Comparison of ENCODE assay signal across 24 cellular contexts in the genomic region with DNA sequence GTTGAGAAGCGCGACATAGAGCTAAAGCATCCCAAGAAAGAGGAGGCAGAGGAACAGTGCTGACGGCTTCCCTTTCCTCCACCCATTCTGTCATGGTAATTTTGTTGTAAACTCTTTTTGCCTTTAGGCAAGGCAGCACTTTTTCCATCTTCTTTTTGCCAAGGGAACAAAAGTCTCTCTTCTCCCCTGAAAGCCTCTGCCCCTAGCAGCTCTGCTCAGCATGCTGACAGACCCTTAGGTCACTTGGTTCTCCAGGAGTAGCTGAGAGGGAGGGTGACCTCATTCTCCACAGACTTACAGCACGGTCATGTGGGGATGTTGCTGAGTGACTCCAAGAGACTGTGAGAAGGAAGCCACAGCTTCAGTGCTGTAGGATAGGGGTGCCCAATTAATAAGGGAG.
"Had no signal": no experiment of that assay in that cellular context is flagged by ENCODE, and none has a peak within 500 bp of the region (broad histone marks: within the 10 kb centered on the region; RNA-seq: fewer than 3 reads in every experiment).

No MANE protein-coding gene starts in this region.

- H3K4me1 Mint-ChIP-seq: activated B cell treated with CpG ODN at 0.5 μM for 24 hours; activated CD4-positive, alpha-beta T cell treated with anti-CD3 and anti-CD28 coated beads, Interleukin-2, amount 10 ng/mL, durations not matched to agents 24 days and 14 days; activated CD8-positive, alpha-beta memory T cell treated with anti-CD3 and anti-CD28 coated beads, Interleukin-2, amount 10 ng/mL, durations not matched to agents 7 days and 5 days; activated naive CD8-positive, alpha-beta T cell treated with anti-CD3 and anti-CD28 coated beads for 36 hours; T-cell had no signal

- H3K27me3 Mint-ChIP-seq: activated CD4-positive, alpha-beta T cell treated with anti-CD3 and anti-CD28 coated beads, Interleukin-2, amount 10 ng/mL, durations not matched to agents 24 days and 14 days; activated naive CD8-positive, alpha-beta T cell treated with anti-CD3 and anti-CD28 coated beads for 36 hours had no signal

- DNase-seq: activated B cell treated with CpG ODN at 0.5 μM for 24 hours; activated CD4-positive, alpha-beta T cell treated with anti-CD3 and anti-CD28 coated beads for 1 hour; activated CD4-positive, alpha-beta T cell treated with anti-CD3 and anti-CD28 coated beads, Interleukin-2, amount 10 ng/mL, durations not matched to agents 24 days and 14 days; activated CD4-positive, alpha-beta T cell treated with anti-CD3 and anti-CD28 coated beads, Interleukin-2, amount 50 U/mL, for 48 hours; activated CD8-positive, alpha-beta memory T cell treated with anti-CD3 and anti-CD28 coated beads, Interleukin-2, amount 10 ng/mL, durations not matched to agents 7 days and 5 days; activated gamma-delta T cell; activated naive CD4-positive, alpha-beta T cell treated with anti-CD3 and anti-CD28 coated beads for 36 hours; activated naive CD8-positive, alpha-beta T cell treated with anti-CD3 and anti-CD28 coated beads for 36 hours; activated T-cell treated with anti-CD3 and anti-CD28 coated beads, Interleukin-2, amount 50 U/mL, for 4 hours; brain microvascular endothelial cell; MM.1S; NCI-H1105 treated with DMSO at 0.1 percent for 48 hours; NCI-H1436 treated with DMSO at 0.1 percent for 48 hours; NCI-H187; NCI-H2081 treated with DMSO at 0.1 percent for 48 hours; NCI-H446; NCI-H524; Peyer's patch; SHP77 treated with DMSO at 0.1 percent for 48 hours; T-cell; T-helper 2 cell; T1000 had no signal

- H3K36me3 Mint-ChIP-seq: activated CD8-positive, alpha-beta memory T cell treated with anti-CD3 and anti-CD28 coated beads, Interleukin-2, amount 10 ng/mL, durations not matched to agents 7 days and 5 days; activated naive CD8-positive, alpha-beta T cell treated with anti-CD3 and anti-CD28 coated beads for 36 hours; T-cell had no signal

- H3K9me3 ChIP-seq: Peyer's patch had no signal

- H3K9me3 Mint-ChIP-seq: activated B cell treated with CpG ODN at 0.5 μM for 24 hours; activated CD4-positive, alpha-beta T cell treated with anti-CD3 and anti-CD28 coated beads, Interleukin-2, amount 10 ng/mL, durations not matched to agents 24 days and 14 days; activated naive CD4-positive, alpha-beta T cell treated with anti-CD3 and anti-CD28 coated beads for 36 hours; activated naive CD8-positive, alpha-beta T cell treated with anti-CD3 and anti-CD28 coated beads for 36 hours; activated T-cell treated with anti-CD3 and anti-CD28 coated beads, Interleukin-2, amount 50 U/mL, for 4 hours; T-cell had no signal

- H3K36me3 ChIP-seq: brain microvascular endothelial cell, cardiac muscle cell, Peyer's patch had no signal

- H3K27me3 ChIP-seq: brain microvascular endothelial cell, cardiac muscle cell, Peyer's patch had no signal

- H3K27ac ChIP-seq: brain microvascular endothelial cell, cardiac muscle cell, Peyer's patch had no signal

- H3K4me3 Mint-ChIP-seq: activated B cell treated with CpG ODN at 0.5 μM for 24 hours; activated CD4-positive, alpha-beta T cell treated with anti-CD3 and anti-CD28 coated beads, Interleukin-2, amount 10 ng/mL, durations not matched to agents 24 days and 14 days; activated CD8-positive, alpha-beta memory T cell treated with anti-CD3 and anti-CD28 coated beads, Interleukin-2, amount 10 ng/mL, durations not matched to agents 7 days and 5 days; activated naive CD4-positive, alpha-beta T cell treated with anti-CD3 and anti-CD28 coated beads for 36 hours; activated naive CD8-positive, alpha-beta T cell treated with anti-CD3 and anti-CD28 coated beads for 36 hours; activated T-cell treated with anti-CD3 and anti-CD28 coated beads, Interleukin-2, amount 50 U/mL, for 4 hours; T-cell had no signal

- FAIRE-seq: TTC549 had no signal

- H3K27ac Mint-ChIP-seq: activated B cell treated with CpG ODN at 0.5 μM for 24 hours; activated CD4-positive, alpha-beta T cell treated with anti-CD3 and anti-CD28 coated beads, Interleukin-2, amount 10 ng/mL, durations not matched to agents 24 days and 14 days; activated CD8-positive, alpha-beta memory T cell treated with anti-CD3 and anti-CD28 coated beads, Interleukin-2, amount 10 ng/mL, durations not matched to agents 7 days and 5 days; activated naive CD4-positive, alpha-beta T cell treated with anti-CD3 and anti-CD28 coated beads for 36 hours; activated naive CD8-positive, alpha-beta T cell treated with anti-CD3 and anti-CD28 coated beads for 36 hours; T-cell had no signal

- H3K4me3 ChIP-seq: cardiac muscle cell, Peyer's patch had no signal

- H3K4me1 ChIP-seq: Peyer's patch had no signal

- ATAC-seq: activated CD8-positive, alpha-beta memory T cell treated with anti-CD3 and anti-CD28 coated beads, Interleukin-2, amount 10 ng/mL, durations not matched to agents 7 days and 5 days; activated T-cell treated with anti-CD3 and anti-CD28 coated beads, Interleukin-2, amount 50 U/mL, for 4 hours; T-cell had no signal
